9 cellular contexts compared by ENCODE assay signal in the genomic region with DNA sequence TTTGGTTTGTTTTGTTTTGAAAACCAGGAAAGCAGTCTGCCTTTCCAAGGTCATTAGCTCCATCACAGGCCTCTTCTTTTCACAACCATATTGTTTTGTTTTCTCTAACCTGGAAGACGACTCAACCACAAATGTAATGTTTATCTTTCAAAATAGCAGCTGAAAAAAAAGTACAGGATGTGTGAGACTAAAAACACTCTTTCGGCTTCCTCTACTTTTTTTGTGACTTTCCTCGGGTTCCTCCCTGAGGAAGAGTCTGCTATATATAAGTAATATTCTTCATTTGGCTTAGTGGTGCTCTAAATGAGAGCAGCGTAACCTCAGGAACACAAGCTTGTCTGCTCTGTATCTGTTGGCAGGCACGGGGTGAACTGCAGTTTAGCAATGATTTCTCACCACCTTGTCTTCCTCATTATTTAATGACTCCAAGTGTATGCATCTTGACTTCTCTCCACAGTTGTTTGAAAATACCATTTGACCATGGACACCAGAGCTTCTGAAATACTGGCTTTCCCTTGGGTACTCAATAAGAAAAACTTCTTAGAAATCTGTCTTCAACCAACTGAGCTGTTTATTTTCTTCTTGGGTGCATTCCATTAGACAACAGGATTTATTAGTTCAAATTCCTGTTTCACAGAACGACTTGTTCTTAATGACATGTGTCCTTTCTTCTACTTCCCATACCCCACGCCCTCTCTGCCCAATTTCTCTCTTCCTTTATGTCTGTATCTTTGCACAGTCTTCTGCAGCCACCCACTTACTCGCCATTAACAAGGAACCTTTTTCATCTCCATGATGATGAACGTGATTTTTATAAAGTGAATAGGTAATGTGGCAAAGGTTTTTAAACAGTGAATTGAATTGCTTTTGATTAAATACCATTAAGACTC. TPM values are rescaled to one million over a fixed set of nuclear protein-coding genes. Genes with fewer than 3 reads are reported as not detected.
DNase-seq lines count a peak whose midpoint lies in the region; ATAC-seq and TF ChIP-seq lines count a peak whose summit lies in the region.
"Had no signal": no experiment of that assay in that cellular context is flagged by ENCODE, and none has a peak within 500 bp of the region (broad histone marks: within the 10 kb centered on the region; RNA-seq: fewer than 3 reads in every experiment).

No MANE protein-coding gene starts in this region.

- intact Hi-C loops in activated CD8-positive, alpha-beta T cell treated with anti-CD3 and anti-CD28 coated beads for 36 hours (cut with micrococcal nuclease) = loop anchor here (5.0 kb wide), 2 partner anchors 34 to 64 kb away; no protein-coding TSS in a partner anchor

- no peak for ATAC-seq in activated CD8-positive, alpha-beta T cell treated with anti-CD3 and anti-CD28 coated beads for 36 hours
- no peak for ATAC-seq in stimulated activated effector memory CD8-positive, alpha-beta T cell treated with anti-CD3 and anti-CD28 coated beads, Interleukin-12 subunit alpha, Interleukin-12 subunit beta, amount 100 ng/mL, for 72 hours
- ATAC-seq in GM19467 (IDR thresholded peaks at IDR 0.05; ENCODE audit: unreplicated experiment) (no peak), HG03442 (IDR thresholded peaks at IDR 0.05; ENCODE audit: unreplicated experiment) (no peak), GM21526 (IDR thresholded peaks at IDR 0.05; ENCODE audit: low FRiP score, unreplicated experiment) (no peak)

- H3K27ac Mint-ChIP-seq in activated CD8-positive, alpha-beta T cell treated with anti-CD3 and anti-CD28 coated beads for 36 hours = peak overlapping the region; percentile 94
- peak overlapping the region; percentile 26 for H3K27ac Mint-ChIP-seq in stimulated activated effector memory CD8-positive, alpha-beta T cell treated with anti-CD3 and anti-CD28 coated beads, Interleukin-12 subunit alpha, Interleukin-12 subunit beta, amount 100 ng/mL, for 72 hours

- H3K9me3 Mint-ChIP-seq in activated CD8-positive, alpha-beta T cell treated with anti-CD3 and anti-CD28 coated beads for 36 hours = peaks cover 8% of the 10 kb centered on the region
- H3K9me3 Mint-ChIP-seq in stimulated activated effector memory CD8-positive, alpha-beta T cell treated with anti-CD3 and anti-CD28 coated beads, Interleukin-12 subunit alpha, Interleukin-12 subunit beta, amount 100 ng/mL, for 72 hours = no peaks in the 10 kb centered on the region

- POLR2A ChIA-PET in activated CD8-positive, alpha-beta T cell treated with anti-CD3 and anti-CD28 coated beads for 36 hours (lab: Charles Lee) = interaction anchor here (0.7 to 5.2 kb wide), 9 partner anchors 9 to 127 kb away, joined by 3 to 24 read pairs (median 4); partner anchors contain the start of genes ITM2B and MED4

- no peaks in the 10 kb centered on the region for H3K36me3 ChIP-seq in right atrium auricular region

- peak overlapping the region; percentile 72 to 76 for H3K27ac ChIP-seq in right atrium auricular region

- H3K4me1 Mint-ChIP-seq in activated CD8-positive, alpha-beta T cell treated with anti-CD3 and anti-CD28 coated beads for 36 hours (ENCODE audit: low read depth) = peaks cover 49% of the 10 kb centered on the region
- peaks cover 40% of the 10 kb centered on the region for H3K4me1 Mint-ChIP-seq in stimulated activated effector memory CD8-positive, alpha-beta T cell treated with anti-CD3 and anti-CD28 coated beads, Interleukin-12 subunit alpha, Interleukin-12 subunit beta, amount 100 ng/mL, for 72 hours

- peaks cover 0 to 9% of the 10 kb centered on the region in 2 donors for H3K4me1 ChIP-seq in right atrium auricular region

- CTCF ChIA-PET in activated CD8-positive, alpha-beta T cell treated with anti-CD3 and anti-CD28 coated beads for 36 hours (lab: Charles Lee) = interaction anchor here (0.8 to 4.7 kb wide), 12 partner anchors 9 to 192 kb away, joined by 3 to 24 read pairs (median 4); partner anchors contain the start of gene ITM2B

- no peaks in the 10 kb centered on the region for H3K9me3 ChIP-seq in right atrium auricular region

- no peak for TF ChIP-seq CTCF in activated CD8-positive, alpha-beta T cell treated with anti-CD3 and anti-CD28 coated beads for 36 hours (IDR thresholded peaks at IDR 0.05)
- TF ChIP-seq CTCF in right atrium auricular region (IDR thresholded peaks at IDR 0.05) = no peak

- H3K4me3 Mint-ChIP-seq in activated CD8-positive, alpha-beta T cell treated with anti-CD3 and anti-CD28 coated beads for 36 hours = peak overlapping the region; percentile 73
- peak overlapping the region; percentile 69 for H3K4me3 Mint-ChIP-seq in stimulated activated effector memory CD8-positive, alpha-beta T cell treated with anti-CD3 and anti-CD28 coated beads, Interleukin-12 subunit alpha, Interleukin-12 subunit beta, amount 100 ng/mL, for 72 hours

- DNase-seq in KG1 (lab: John Stamatoyannopoulos, UW) = peak; percentile 62
- no peak for DNase-seq in activated CD8-positive, alpha-beta T cell treated with anti-CD3 and anti-CD28 coated beads for 36 hours
- no peak for DNase-seq in right atrium auricular region (ENCODE audit: low spot score)
- no peak for DNase-seq in stimulated activated effector memory CD8-positive, alpha-beta T cell treated with anti-CD3 and anti-CD28 coated beads, Interleukin-12 subunit alpha, Interleukin-12 subunit beta, amount 100 ng/mL, for 72 hours (ENCODE audit: low spot score in 2 of 2)
- no peak for DNase-seq in GDM1 (lab: John Stamatoyannopoulos, UW)
- DNase-seq: NCI-H1930 had no signal

- no peaks in the 10 kb centered on the region for H3K27me3 ChIP-seq in right atrium auricular region

- H3K27me3 Mint-ChIP-seq in activated CD8-positive, alpha-beta T cell treated with anti-CD3 and anti-CD28 coated beads for 36 hours = no peaks in the 10 kb centered on the region

- H3K4me3 ChIP-seq in right atrium auricular region = peak overlapping the region in 1 of 2 donors; percentile 43

- peaks cover 3% of the 10 kb centered on the region for H3K36me3 Mint-ChIP-seq in activated CD8-positive, alpha-beta T cell treated with anti-CD3 and anti-CD28 coated beads for 36 hours (ENCODE audit: low read depth)
- H3K36me3 Mint-ChIP-seq in stimulated activated effector memory CD8-positive, alpha-beta T cell treated with anti-CD3 and anti-CD28 coated beads, Interleukin-12 subunit alpha, Interleukin-12 subunit beta, amount 100 ng/mL, for 72 hours = no peaks in the 10 kb centered on the region

RNA-seq across cellular contexts. Expression of gene ITM2B, which starts 11.5 kb away (rescaled TPM):
- total RNA-seq in activated CD8-positive, alpha-beta T cell treated with anti-CD3 and anti-CD28 coated beads for 36 hours = 10 to 100 TPM; 85.5 to 91.2 TPM
- total RNA-seq in right atrium auricular region = 100 to 1,000 TPM; 495 to 570 TPM

Comparison
In these comparisons a context has a peak if more than half of its experiments do, and no peak if none do; other contexts are left out.
1. RNA of gene ITM2B, which starts 11.5 kb away (total RNA-seq): 495 to 570 TPM in right atrium auricular region; 85.5 to 91.2 TPM in activated CD8-positive, alpha-beta T cell treated with anti-CD3 and anti-CD28 coated beads for 36 hours; every median in the first group is over 4 times any median in the second.